Comparison of ENCODE assay signal across 1 cellular context in the genomic region with DNA sequence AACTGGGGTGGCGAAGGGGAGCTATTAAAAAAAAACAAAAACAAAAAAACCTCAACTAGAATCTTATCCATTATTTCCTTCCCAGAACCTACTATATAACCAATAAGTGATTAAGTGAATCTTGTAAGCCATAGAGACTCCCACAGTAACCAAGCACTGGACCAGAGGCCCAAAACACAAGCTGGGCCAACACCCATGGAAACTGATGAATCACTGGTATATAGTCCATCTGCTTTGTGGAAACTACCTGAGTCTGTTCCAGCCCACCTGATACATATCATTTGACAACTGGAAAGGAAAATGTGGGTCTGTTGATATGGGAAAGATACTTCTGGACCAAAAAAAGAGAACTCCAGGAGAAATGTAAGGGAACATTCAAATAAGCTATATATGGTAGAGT.
TF ChIP-seq lines count a peak whose summit lies in the region.

No MANE protein-coding gene starts in this region.

TF ChIP-seq in endothelial cell of umbilical vein, 7 proteins besides CTCF, POLR2A, EP300 and RAD21 (continued from another document):
- TF ChIP-seq EZH2 (IDR thresholded peaks at IDR 0.05; ENCODE audit: borderline replicate concordance, low read depth, low read length, severe bottlenecking): no peak
- TF ChIP-seq, protein P1, sequence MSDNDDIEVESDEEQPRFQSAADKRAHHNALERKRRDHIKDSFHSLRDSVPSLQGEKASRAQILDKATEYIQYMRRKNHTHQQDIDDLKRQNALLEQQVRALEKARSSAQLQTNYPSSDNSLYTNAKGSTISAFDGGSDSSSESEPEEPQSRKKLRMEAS (IDR thresholded peaks at IDR 0.05; ENCODE audit: insufficient read depth, insufficient read length): no peak
- TF ChIP-seq GATA2 (IDR thresholded peaks at IDR 0.05; ENCODE audit: insufficient read depth, insufficient read length, low read depth, low read length): no peak
- TF ChIP-seq FOS (IDR thresholded peaks at IDR 0.05; ENCODE audit: borderline replicate concordance, insufficient read depth, low read length): no peak
- no peak for TF ChIP-seq POLR2AphosphoS5 (IDR thresholded peaks at IDR 0.05; ENCODE audit: insufficient read depth, low read depth, low read length)
- TF ChIP-seq MYC (IDR thresholded peaks at IDR 0.05; ENCODE audit: low read depth, low read length): no peak
